ENCODE assay signal across 12 cellular contexts in genomic region chr4:7909966-7910720, GRCh38. TPM values are rescaled to one million over a fixed set of nuclear protein-coding genes. Genes with fewer than 3 reads are reported as not detected.
DNase-seq lines count a peak whose midpoint lies in the region; ATAC-seq and TF ChIP-seq lines count a peak whose summit lies in the region.
"Had no signal": no experiment of that assay in that cellular context is flagged by ENCODE, and none has a peak within 500 bp of the region (broad histone marks: within the 10 kb centered on the region; RNA-seq: fewer than 3 reads in every experiment).

No MANE protein-coding gene starts in this region.

- H3K9ac ChIP-seq in HUES6 (ENCODE audit: low read length) (peak overlapping the region; percentile 63), iPS-18a (ENCODE audit: low read length) (peak overlapping the region; percentile 14), smooth muscle cell (ENCODE audit: low read depth) (peak overlapping the region; percentile 52)

- H2AFZ ChIP-seq in smooth muscle cell (ENCODE audit: low read depth): no peak overlapping the region

- peaks cover 86% of the 10 kb centered on the region for H3K79me2 ChIP-seq in smooth muscle cell (ENCODE audit: low read depth)

- intact Hi-C loops in breast epithelium (cut with DNase I; ENCODE audit: low total_unique reads): no loop called here

- ATAC-seq in GM21619 (IDR thresholded peaks at IDR 0.05; ENCODE audit: unreplicated experiment) (no peak), HG03139 (IDR thresholded peaks at IDR 0.05; ENCODE audit: unreplicated experiment) (no peak)
- ATAC-seq: stimulated activated naive CD8-positive, alpha-beta T cell treated with anti-CD3 and anti-CD28 coated beads, Interleukin-15, amount 100 ng/mL, for 72 hours had no signal

- peaks cover 25% of the 10 kb centered on the region for H3F3A ChIP-seq in smooth muscle cell (ENCODE audit: low read depth)

- H3K27ac ChIP-seq in HUES6 (ENCODE audit: low read depth, low read length): 0 out of 2 replicates have a peak overlapping the region, but pooled peaks have one; percentile 24
- peak overlapping the region; percentile 76 to 89 for H3K27ac ChIP-seq in breast epithelium
- H3K27ac ChIP-seq in iPS-18a (ENCODE audit: low read length): peak overlapping the region; percentile 54
- H3K27ac ChIP-seq in smooth muscle cell (ENCODE audit: low read depth): peak overlapping the region; percentile 87
- H3K27ac ChIP-seq: ovary had no signal

- TF ChIP-seq CTCF in breast epithelium (IDR thresholded peaks at IDR 0.05) (no peak), smooth muscle cell (IDR thresholded peaks at IDR 0.05; ENCODE audit: borderline replicate concordance, insufficient read depth, poor library complexity, severe bottlenecking) (no peak)

- peaks cover 61% of the 10 kb centered on the region for H3K4me1 ChIP-seq in HUES6 (ENCODE audit: control insufficient read depth, insufficient read depth, low read length)
- peaks cover 0 to 14% of the 10 kb centered on the region in 2 donors for H3K4me1 ChIP-seq in breast epithelium
- peaks cover 51% of the 10 kb centered on the region for H3K4me1 ChIP-seq in iPS-18a (ENCODE audit: control insufficient read depth, low read depth, low read length)
- H3K4me1 ChIP-seq in smooth muscle cell (ENCODE audit: low read depth): peaks cover 30% of the 10 kb centered on the region

- H3K27me3 ChIP-seq in HUES6 (ENCODE audit: control insufficient read depth, insufficient read depth, low read length) (no peaks in the 10 kb centered on the region), breast epithelium (no peaks in the 10 kb centered on the region), iPS-18a (ENCODE audit: control insufficient read depth, insufficient read depth, low read length) (no peaks in the 10 kb centered on the region), smooth muscle cell (ENCODE audit: low read depth) (no peaks in the 10 kb centered on the region), H7 (ENCODE audit: control insufficient read depth, insufficient read depth, low read length) (no peaks in the 10 kb centered on the region)
- H3K27me3 ChIP-seq: ovary had no signal

- H3K36me3 ChIP-seq in HUES6 (ENCODE audit: control insufficient read depth, insufficient read depth, low read length) (no peaks in the 10 kb centered on the region), breast epithelium (no peaks in the 10 kb centered on the region), iPS-18a (ENCODE audit: control insufficient read depth, low read depth, low read length) (no peaks in the 10 kb centered on the region), smooth muscle cell (ENCODE audit: low read depth) (no peaks in the 10 kb centered on the region), H7 (replicated peaks; ENCODE audit: control insufficient read depth, insufficient read depth, low read length) (no peaks in the 10 kb centered on the region)
- H3K36me3 ChIP-seq: ovary had no signal

- WGBS in smooth muscle cell (ENCODE audit: low lambda C conversion rate): 75% methylated on average over 11 of the region's 11 CpGs

- no peak overlapping the region for H3K4me3 ChIP-seq in HUES6 (ENCODE audit: low read depth, low read length)
- peak overlapping the region in 2 of 3 donors; percentile 2 to 47 for H3K4me3 ChIP-seq in breast epithelium
- no peak overlapping the region for H3K4me3 ChIP-seq in iPS-18a (ENCODE audit: low read length)
- H3K4me3 ChIP-seq in smooth muscle cell: no peak overlapping the region
- no peak overlapping the region for H3K4me3 ChIP-seq in H7 (ENCODE audit: insufficient read depth, low read depth, low read length)
- H3K4me3 ChIP-seq: ovary had no signal

- TF ChIP-seq POLR2A in breast epithelium (IDR thresholded peaks at IDR 0.05): no peak

- H3K9me3 ChIP-seq in HUES6 (ENCODE audit: control insufficient read depth, insufficient read depth, low read depth, low read length) (no peaks in the 10 kb centered on the region), breast epithelium (no peaks in the 10 kb centered on the region), iPS-18a (ENCODE audit: control insufficient read depth, low read depth, low read length) (no peaks in the 10 kb centered on the region), smooth muscle cell (replicated peaks; ENCODE audit: low read depth) (no peaks in the 10 kb centered on the region)
- H3K9me3 ChIP-seq: ovary had no signal

- peaks cover 43% of the 10 kb centered on the region for H4K20me1 ChIP-seq in smooth muscle cell (ENCODE audit: low read depth)

- H3K4me2 ChIP-seq in smooth muscle cell: peak overlapping the region; percentile 79

- DNase-seq in breast epithelium (ENCODE audit: low spot score in 2 of 2) (no peak), smooth muscle cell (lab: John Stamatoyannopoulos, UW; ENCODE audit: unreplicated experiment) (no peak), H7 (no peak)
- DNase-seq in stimulated activated CD8-positive, alpha-beta memory T cell treated with anti-CD3 and anti-CD28 coated beads, Interleukin-4, amount 100 ng/mL, for 48 hours: no peak
- DNase-seq: activated CD4-positive, alpha-beta memory T cell treated with anti-CD3 and anti-CD28 coated beads, Interleukin-2, amount 10 ng/mL, durations not matched to agents 7 days and 5 days; NCI-H526 treated with DMSO at 0.1 percent for 48 hours; stimulated activated naive CD8-positive, alpha-beta T cell treated with anti-CD3 and anti-CD28 coated beads, Interleukin-15, amount 100 ng/mL, for 72 hours had no signal

RNA-seq across cellular contexts. Expression of gene AFAP1, which starts 29.5 kb away (rescaled TPM):
- total RNA-seq in breast epithelium (10 to 100 TPM; 14.5 to 21.6 (median 16.6) TPM), smooth muscle cell (17.9 and 24.8 TPM in 2 replicates)
- polyA plus RNA-seq in smooth muscle cell: 12.6 and 15.8 TPM in 2 replicates
- total RNA-seq in H7 (2014; rRNA removed; shearing (Covaris generic)): 11.3 TPM in 2 replicates

Comparison
In these comparisons a context has a peak if more than half of its experiments do, and no peak if none do; other contexts are left out.
1. H3K27ac ChIP-seq: peak in every context shown above with its lines; median percentile 87 in smooth muscle cell; 82 in breast epithelium; 54 in iPS-18a; 24 in HUES6.
2. H3K4me3 ChIP-seq: peak in breast epithelium (2 of 3); none in HUES6 (single experiment), iPS-18a (single experiment), smooth muscle cell (single experiment) and H7 (single experiment).
3. Peak in every context shown above with its lines, with median percentiles within 50 percentile points of each other: H3K9ac ChIP-seq.